Comparison of ENCODE assay signal across 8 cellular contexts in the genomic region with DNA sequence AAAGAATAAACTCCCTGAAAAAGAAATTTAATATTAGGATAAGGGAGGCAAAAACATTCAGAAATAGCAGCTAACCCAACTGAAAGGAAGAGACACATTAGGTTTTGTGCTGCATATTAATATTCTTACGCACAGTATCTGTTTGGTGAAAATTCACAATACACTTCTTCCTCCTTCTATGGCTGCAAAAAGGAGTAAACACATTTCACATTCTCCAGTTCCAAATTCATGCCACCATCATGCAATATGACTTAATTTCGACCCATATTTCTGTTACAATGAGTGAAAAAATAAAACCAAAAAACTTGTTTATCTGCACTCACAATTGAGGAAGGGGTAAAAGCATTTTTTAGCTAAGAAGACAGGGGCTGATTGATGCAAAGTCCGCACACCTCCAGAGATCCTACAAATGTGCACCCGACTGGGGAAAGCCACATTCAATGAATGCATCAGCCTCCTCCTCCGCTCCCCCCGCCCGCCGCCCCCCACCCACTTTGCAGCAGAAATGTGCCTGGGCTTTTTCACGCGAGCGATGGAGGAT. TPM values are rescaled to one million over a fixed set of nuclear protein-coding genes. Genes with fewer than 3 reads are reported as not detected.
DNase-seq lines count a peak whose midpoint lies in the region; ATAC-seq, FAIRE-seq and TF ChIP-seq lines count a peak whose summit lies in the region.

No MANE protein-coding gene starts in this region.

- H3K36me3 Mint-ChIP-seq in endodermal cell (ENCODE audit: low read depth) = peaks cover 11% of the 10 kb centered on the region

- H3K27ac ChIP-seq in Peyer's patch (peak overlapping the region; percentile 87 to 93 (median 90)), endodermal cell (ENCODE audit: low read depth, low read length) (peak overlapping the region; percentile 70), osteoblast (ENCODE audit: low read depth, low read length) (peak overlapping the region; percentile 42)

- no peaks in the 10 kb centered on the region for H3K27me3 ChIP-seq in Peyer's patch
- H3K27me3 ChIP-seq in endodermal cell (ENCODE audit: control insufficient read depth, insufficient read depth, low read length, poor library complexity, severe bottlenecking) = peaks cover 14% of the 10 kb centered on the region
- H3K27me3 ChIP-seq in osteoblast (ENCODE audit: insufficient read depth, low read length) = no peaks in the 10 kb centered on the region

- 0 to 1% methylated on average over 1 to 11 of the region's 11 CpGs for WGBS in endodermal cell (ENCODE audit: insufficient coverage in 1 of 2, insufficient read length in 1 of 2), 2 experiments

- peaks cover 19% of the 10 kb centered on the region for H3K27me3 Mint-ChIP-seq in endodermal cell (ENCODE audit: insufficient read depth)

- peak overlapping the region; percentile 26 for H3K9ac ChIP-seq in endodermal cell (ENCODE audit: extremely low read depth, low read length, poor library complexity, severe bottlenecking)

- peak overlapping the region; percentile 87 for H3K4me3 Mint-ChIP-seq in endodermal cell

- no peak for FAIRE-seq in GM12891 (lab: Jason Lieb, UNC)

- peaks cover 2% of the 10 kb centered on the region for H4K20me1 ChIP-seq in osteoblast (ENCODE audit: insufficient read depth, low read length)

- H3K4me3 ChIP-seq in Peyer's patch (peak overlapping the region; percentile 86 to 98 (median 90)), endodermal cell (ENCODE audit: low read length) (peak overlapping the region; percentile 89), osteoblast (ENCODE audit: insufficient read depth, low read length) (peak overlapping the region; percentile 82)

- DNase-seq in NCI-H524 treated with DMSO at 0.1 percent for 48 hours (lab: John Stamatoyannopoulos, UW) (peak; percentile 33), NCI-H524 (lab: John Stamatoyannopoulos, UW) (no peak), Peyer's patch (no peak), endodermal cell (no peak), osteoblast (ENCODE audit: insufficient read length, low spot score, missing footprints) (peak; percentile 84), SKM-1 treated with dmso at 0.1 percent for 144 hours (lab: John Stamatoyannopoulos, UW; ENCODE audit: unreplicated experiment) (no peak), GM12891 (ENCODE audit: insufficient read length, low spot score) (no peak)

- H3K27ac Mint-ChIP-seq in endodermal cell = peak overlapping the region; percentile 85

- peaks cover 27% of the 10 kb centered on the region for H3K4me1 Mint-ChIP-seq in endodermal cell

- no peak for ATAC-seq in GM19328 (IDR thresholded peaks at IDR 0.05; ENCODE audit: unreplicated experiment)

- H3K9me3 ChIP-seq in Peyer's patch = no peaks in the 10 kb centered on the region
- H3K9me3 ChIP-seq in endodermal cell (ENCODE audit: control insufficient read depth, low read length) = no peaks in the 10 kb centered on the region
- no peaks in the 10 kb centered on the region for H3K9me3 ChIP-seq in osteoblast (ENCODE audit: low read depth, low read length)

- H3K36me3 ChIP-seq in Peyer's patch (no peaks in the 10 kb centered on the region), endodermal cell (ENCODE audit: control insufficient read depth, insufficient read depth, low read length) (no peaks in the 10 kb centered on the region), osteoblast (ENCODE audit: insufficient read depth, low read length) (peaks cover 1% of the 10 kb centered on the region)

- peak overlapping the region; percentile 87 for H3K4me2 ChIP-seq in osteoblast (ENCODE audit: insufficient read depth, low read length)

- H3K4me1 ChIP-seq in Peyer's patch (peaks cover 2 to 22% (median 12%) of the 10 kb centered on the region in 4 donors), endodermal cell (ENCODE audit: control insufficient read depth, insufficient read depth, low read length) (no peaks in the 10 kb centered on the region), osteoblast (ENCODE audit: insufficient read depth, low read length) (peaks cover 9% of the 10 kb centered on the region)

- no peak overlapping the region for H2AFZ ChIP-seq in osteoblast (ENCODE audit: low read length)

- H3K9me3 Mint-ChIP-seq in endodermal cell = no peaks in the 10 kb centered on the region

- TF ChIP-seq POLR2A in Peyer's patch (IDR thresholded peaks at IDR 0.05) (no peak), GM12891 (IDR thresholded peaks at IDR 0.05; ENCODE audit: low read depth, low read length) (no peak)

- H3K79me2 ChIP-seq in osteoblast (ENCODE audit: insufficient read depth, low read length) = peaks cover 64% of the 10 kb centered on the region

- no peak for TF ChIP-seq CTCF in Peyer's patch (IDR thresholded peaks at IDR 0.05)
- TF ChIP-seq CTCF in endodermal cell (conservative IDR thresholded peaks at IDR 0.05) = no peak
- TF ChIP-seq CTCF in osteoblast (IDR thresholded peaks at IDR 0.05; ENCODE audit: extremely low read depth, low read depth, low read length) = no peak

TF ChIP-seq in GM12891, 5 proteins besides CTCF, POLR2A, EP300 and RAD21:
- TF ChIP-seq PAX5 (IDR thresholded peaks at IDR 0.05; ENCODE audit: insufficient read depth, low read length, severe bottlenecking) (no peak), POU2F2 (IDR thresholded peaks at IDR 0.05; ENCODE audit: low read depth, low read length) (no peak), SPI1 (IDR thresholded peaks at IDR 0.05; ENCODE audit: low read depth, low read length) (no peak), POLR2AphosphoS5 (IDR thresholded peaks at IDR 0.05; ENCODE audit: low read depth, low read length) (no peak), TAF1 (IDR thresholded peaks at IDR 0.05; ENCODE audit: low read depth, low read length) (no peak)

RNA-seq across cellular contexts. Expression of a gene that starts 1.0 kb away (rescaled TPM):
- total RNA-seq in Peyer's patch = 10 to 100 TPM in 3 of 4 donors, 1 to 10 TPM in 1; 9.6 to 20.6 (median 16.2) TPM
- 10 to 100 TPM; 19.3 to 25.3 TPM for total RNA-seq in endodermal cell
- polyA plus RNA-seq in endodermal cell (2013, experiment 1 of 2) = 31.3 TPM
- polyA plus RNA-seq in endodermal cell (2013, experiment 2 of 2) = 32.4 TPM
- 7.6 and 8.5 TPM in 2 replicates for total RNA-seq in osteoblast
- polyA plus RNA-seq in GM12891 (2012; ENCODE audit: low read depth, missing spikeins) = 6.8 TPM

Comparison
In these comparisons a context has a peak if more than half of its experiments do, and no peak if none do; other contexts are left out.
1. DNase-seq: peak in NCI-H524 treated with DMSO at 0.1 percent for 48 hours (single experiment) and osteoblast (single experiment); none in NCI-H524 (0 of 2), Peyer's patch (0 of 3), endodermal cell (single experiment), SKM-1 treated with dmso at 0.1 percent for 144 hours (single experiment) and GM12891 (single experiment).
2. Peak in every context shown above with its lines, with median percentiles within 50 percentile points of each other: H3K27ac ChIP-seq and H3K4me3 ChIP-seq.